ENCODE assay signal across 1 cellular context in the genomic region with DNA sequence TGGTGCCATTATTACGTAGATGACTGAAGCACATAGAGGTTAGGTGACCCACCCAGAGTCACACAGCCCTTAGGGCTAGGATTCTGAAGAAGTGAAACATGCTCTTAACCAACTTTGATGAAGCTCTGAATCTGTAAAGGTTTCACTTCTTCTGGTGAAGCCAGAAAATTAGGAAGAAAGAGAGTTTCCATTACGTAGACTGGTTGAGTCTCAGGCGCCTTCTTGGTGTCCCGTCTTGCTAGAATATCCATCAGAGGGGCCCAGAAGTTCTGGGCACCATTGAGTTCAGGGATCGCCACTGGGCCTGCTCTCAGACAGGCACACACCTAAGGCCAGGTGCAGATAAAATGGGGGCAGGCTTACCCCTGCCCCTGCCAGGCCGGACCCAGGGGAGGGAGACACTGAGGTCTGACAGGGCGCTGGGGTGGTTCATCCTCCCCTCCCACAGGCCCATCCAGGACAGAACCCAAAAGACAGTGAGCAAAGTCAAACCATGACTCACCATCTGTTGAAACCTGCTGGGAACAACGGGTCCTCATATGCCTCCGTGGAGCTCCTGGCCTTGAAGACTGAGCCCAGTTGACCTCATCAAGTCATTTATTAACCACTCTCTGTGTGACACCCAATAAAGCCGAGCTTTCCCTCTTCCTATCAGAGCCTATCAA.
TF ChIP-seq lines count a peak whose summit lies in the region.

No MANE protein-coding gene starts in this region.

TF ChIP-seq in HepG2, 621 proteins besides CTCF, POLR2A, EP300 and RAD21 (continued from another document and continues in another):
- TF ChIP-seq, protein P1, sequence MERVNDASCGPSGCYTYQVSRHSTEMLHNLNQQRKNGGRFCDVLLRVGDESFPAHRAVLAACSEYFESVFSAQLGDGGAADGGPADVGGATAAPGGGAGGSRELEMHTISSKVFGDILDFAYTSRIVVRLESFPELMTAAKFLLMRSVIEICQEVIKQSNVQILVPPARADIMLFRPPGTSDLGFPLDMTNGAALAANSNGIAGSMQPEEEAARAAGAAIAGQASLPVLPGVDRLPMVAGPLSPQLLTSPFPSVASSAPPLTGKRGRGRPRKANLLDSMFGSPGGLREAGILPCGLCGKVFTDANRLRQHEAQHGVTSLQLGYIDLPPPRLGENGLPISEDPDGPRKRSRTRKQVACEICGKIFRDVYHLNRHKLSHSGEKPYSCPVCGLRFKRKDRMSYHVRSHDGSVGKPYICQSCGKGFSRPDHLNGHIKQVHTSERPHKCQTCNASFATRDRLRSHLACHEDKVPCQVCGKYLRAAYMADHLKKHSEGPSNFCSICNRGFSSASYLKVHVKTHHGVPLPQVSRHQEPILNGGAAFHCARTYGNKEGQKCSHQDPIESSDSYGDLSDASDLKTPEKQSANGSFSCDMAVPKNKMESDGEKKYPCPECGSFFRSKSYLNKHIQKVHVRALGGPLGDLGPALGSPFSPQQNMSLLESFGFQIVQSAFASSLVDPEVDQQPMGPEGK (CRISPR knock-in tag; IDR thresholded peaks at IDR 0.05), result peak; percentile 36; the same call in 1 of the 2 replicates
- TF ChIP-seq LCORL (IDR thresholded peaks at IDR 0.05), result no peak
- peak; percentile 89 for TF ChIP-seq LCORL (CRISPR knock-in tag; IDR thresholded peaks at IDR 0.05)
- TF ChIP-seq ZNF670 (CRISPR knock-in tag; IDR thresholded peaks at IDR 0.05; ENCODE audit: borderline replicate concordance), result no peak
- TF ChIP-seq FOSL1 (CRISPR knock-in tag; IDR thresholded peaks at IDR 0.05; ENCODE audit: borderline replicate concordance), result peak; percentile 90
- TF ChIP-seq, protein P2, sequence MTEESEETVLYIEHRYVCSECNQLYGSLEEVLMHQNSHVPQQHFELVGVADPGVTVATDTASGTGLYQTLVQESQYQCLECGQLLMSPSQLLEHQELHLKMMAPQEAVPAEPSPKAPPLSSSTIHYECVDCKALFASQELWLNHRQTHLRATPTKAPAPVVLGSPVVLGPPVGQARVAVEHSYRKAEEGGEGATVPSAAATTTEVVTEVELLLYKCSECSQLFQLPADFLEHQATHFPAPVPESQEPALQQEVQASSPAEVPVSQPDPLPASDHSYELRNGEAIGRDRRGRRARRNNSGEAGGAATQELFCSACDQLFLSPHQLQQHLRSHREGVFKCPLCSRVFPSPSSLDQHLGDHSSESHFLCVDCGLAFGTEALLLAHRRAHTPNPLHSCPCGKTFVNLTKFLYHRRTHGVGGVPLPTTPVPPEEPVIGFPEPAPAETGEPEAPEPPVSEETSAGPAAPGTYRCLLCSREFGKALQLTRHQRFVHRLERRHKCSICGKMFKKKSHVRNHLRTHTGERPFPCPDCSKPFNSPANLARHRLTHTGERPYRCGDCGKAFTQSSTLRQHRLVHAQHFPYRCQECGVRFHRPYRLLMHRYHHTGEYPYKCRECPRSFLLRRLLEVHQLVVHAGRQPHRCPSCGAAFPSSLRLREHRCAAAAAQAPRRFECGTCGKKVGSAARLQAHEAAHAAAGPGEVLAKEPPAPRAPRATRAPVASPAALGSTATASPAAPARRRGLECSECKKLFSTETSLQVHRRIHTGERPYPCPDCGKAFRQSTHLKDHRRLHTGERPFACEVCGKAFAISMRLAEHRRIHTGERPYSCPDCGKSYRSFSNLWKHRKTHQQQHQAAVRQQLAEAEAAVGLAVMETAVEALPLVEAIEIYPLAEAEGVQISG (CRISPR knock-in tag; IDR thresholded peaks at IDR 0.05), result 0 out of 2 replicates have a peak, but pooled peaks have one; percentile 20
- TF ChIP-seq, protein P3, sequence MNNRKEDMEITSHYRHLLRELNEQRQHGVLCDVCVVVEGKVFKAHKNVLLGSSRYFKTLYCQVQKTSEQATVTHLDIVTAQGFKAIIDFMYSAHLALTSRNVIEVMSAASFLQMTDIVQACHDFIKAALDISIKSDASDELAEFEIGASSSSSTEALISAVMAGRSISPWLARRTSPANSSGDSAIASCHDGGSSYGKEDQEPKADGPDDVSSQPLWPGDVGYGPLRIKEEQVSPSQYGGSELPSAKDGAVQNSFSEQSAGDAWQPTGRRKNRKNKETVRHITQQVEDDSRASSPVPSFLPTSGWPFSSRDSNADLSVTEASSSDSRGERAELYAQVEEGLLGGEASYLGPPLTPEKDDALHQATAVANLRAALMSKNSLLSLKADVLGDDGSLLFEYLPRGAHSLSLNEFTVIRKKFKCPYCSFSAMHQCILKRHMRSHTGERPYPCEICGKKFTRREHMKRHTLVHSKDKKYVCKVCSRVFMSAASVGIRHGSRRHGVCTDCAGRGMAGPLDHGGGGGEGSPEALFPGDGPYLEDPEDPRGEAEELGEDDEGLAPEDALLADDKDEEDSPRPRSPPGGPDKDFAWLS (CRISPR knock-in tag; IDR thresholded peaks at IDR 0.05; ENCODE audit: borderline replicate concordance), result no peak
- TF ChIP-seq CREB1 (IDR thresholded peaks at IDR 0.05), result peak; percentile 37; the same call in 1 of the 2 replicates
- no peak for TF ChIP-seq CREB1 (CRISPR knock-in tag; IDR thresholded peaks at IDR 0.05)
- TF ChIP-seq XRCC5 (optimal IDR thresholded peaks at IDR 0.05; ENCODE audit: low read length), result peak; percentile 29
- TF ChIP-seq, protein P4, sequence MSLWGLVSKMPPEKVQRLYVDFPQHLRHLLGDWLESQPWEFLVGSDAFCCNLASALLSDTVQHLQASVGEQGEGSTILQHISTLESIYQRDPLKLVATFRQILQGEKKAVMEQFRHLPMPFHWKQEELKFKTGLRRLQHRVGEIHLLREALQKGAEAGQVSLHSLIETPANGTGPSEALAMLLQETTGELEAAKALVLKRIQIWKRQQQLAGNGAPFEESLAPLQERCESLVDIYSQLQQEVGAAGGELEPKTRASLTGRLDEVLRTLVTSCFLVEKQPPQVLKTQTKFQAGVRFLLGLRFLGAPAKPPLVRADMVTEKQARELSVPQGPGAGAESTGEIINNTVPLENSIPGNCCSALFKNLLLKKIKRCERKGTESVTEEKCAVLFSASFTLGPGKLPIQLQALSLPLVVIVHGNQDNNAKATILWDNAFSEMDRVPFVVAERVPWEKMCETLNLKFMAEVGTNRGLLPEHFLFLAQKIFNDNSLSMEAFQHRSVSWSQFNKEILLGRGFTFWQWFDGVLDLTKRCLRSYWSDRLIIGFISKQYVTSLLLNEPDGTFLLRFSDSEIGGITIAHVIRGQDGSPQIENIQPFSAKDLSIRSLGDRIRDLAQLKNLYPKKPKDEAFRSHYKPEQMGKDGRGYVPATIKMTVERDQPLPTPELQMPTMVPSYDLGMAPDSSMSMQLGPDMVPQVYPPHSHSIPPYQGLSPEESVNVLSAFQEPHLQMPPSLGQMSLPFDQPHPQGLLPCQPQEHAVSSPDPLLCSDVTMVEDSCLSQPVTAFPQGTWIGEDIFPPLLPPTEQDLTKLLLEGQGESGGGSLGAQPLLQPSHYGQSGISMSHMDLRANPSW (CRISPR knock-in tag; IDR thresholded peaks at IDR 0.05; ENCODE audit: borderline replicate concordance), result no peak
- peak; percentile 60 for TF ChIP-seq SAP130 (CRISPR knock-in tag; IDR thresholded peaks at IDR 0.05; ENCODE audit: low read depth)
- TF ChIP-seq GATAD2A (CRISPR knock-in tag; IDR thresholded peaks at IDR 0.05), result peak; percentile 70
- peak; percentile 47 for TF ChIP-seq NR2F6 (IDR thresholded peaks at IDR 0.05)
- peak; percentile 47; the same call in 1 of the 2 replicates for TF ChIP-seq NR2F6 (CRISPR knock-in tag; IDR thresholded peaks at IDR 0.05)
- 0 out of 2 replicates have a peak, but pooled peaks have one; percentile 26 for TF ChIP-seq THAP11 (CRISPR knock-in tag; IDR thresholded peaks at IDR 0.05)
- TF ChIP-seq HNF4A (CRISPR knock-in tag; IDR thresholded peaks at IDR 0.05), result peak; percentile 58
- peak; percentile 16; the same call in 1 of the 2 replicates for TF ChIP-seq HDAC2 (CRISPR knock-in tag; IDR thresholded peaks at IDR 0.05)
- TF ChIP-seq, protein P5, sequence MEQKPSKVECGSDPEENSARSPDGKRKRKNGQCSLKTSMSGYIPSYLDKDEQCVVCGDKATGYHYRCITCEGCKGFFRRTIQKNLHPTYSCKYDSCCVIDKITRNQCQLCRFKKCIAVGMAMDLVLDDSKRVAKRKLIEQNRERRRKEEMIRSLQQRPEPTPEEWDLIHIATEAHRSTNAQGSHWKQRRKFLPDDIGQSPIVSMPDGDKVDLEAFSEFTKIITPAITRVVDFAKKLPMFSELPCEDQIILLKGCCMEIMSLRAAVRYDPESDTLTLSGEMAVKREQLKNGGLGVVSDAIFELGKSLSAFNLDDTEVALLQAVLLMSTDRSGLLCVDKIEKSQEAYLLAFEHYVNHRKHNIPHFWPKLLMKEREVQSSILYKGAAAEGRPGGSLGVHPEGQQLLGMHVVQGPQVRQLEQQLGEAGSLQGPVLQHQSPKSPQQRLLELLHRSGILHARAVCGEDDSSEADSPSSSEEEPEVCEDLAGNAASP (CRISPR knock-in tag; IDR thresholded peaks at IDR 0.05; ENCODE audit: borderline replicate concordance), result peak; percentile 84; the same call in 1 of the 2 replicates
- TF ChIP-seq RXRB (CRISPR knock-in tag; IDR thresholded peaks at IDR 0.05; ENCODE audit: borderline replicate concordance), result peak; percentile 62; the same call in 1 of the 2 replicates
- no peak for TF ChIP-seq TBL1XR1 (IDR thresholded peaks at IDR 0.05; ENCODE audit: borderline replicate concordance, low read length, partially characterized antibody)
- TF ChIP-seq ZNF644 (CRISPR knock-in tag; IDR thresholded peaks at IDR 0.05; ENCODE audit: low read depth), result peak; percentile 88
- no peak for TF ChIP-seq HNRNPL (IDR thresholded peaks at IDR 0.05; ENCODE audit: low read depth, low read length)
- TF ChIP-seq, protein P6, sequence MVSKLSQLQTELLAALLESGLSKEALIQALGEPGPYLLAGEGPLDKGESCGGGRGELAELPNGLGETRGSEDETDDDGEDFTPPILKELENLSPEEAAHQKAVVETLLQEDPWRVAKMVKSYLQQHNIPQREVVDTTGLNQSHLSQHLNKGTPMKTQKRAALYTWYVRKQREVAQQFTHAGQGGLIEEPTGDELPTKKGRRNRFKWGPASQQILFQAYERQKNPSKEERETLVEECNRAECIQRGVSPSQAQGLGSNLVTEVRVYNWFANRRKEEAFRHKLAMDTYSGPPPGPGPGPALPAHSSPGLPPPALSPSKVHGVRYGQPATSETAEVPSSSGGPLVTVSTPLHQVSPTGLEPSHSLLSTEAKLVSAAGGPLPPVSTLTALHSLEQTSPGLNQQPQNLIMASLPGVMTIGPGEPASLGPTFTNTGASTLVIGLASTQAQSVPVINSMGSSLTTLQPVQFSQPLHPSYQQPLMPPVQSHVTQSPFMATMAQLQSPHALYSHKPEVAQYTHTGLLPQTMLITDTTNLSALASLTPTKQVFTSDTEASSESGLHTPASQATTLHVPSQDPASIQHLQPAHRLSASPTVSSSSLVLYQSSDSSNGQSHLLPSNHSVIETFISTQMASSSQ (IDR thresholded peaks at IDR 0.05; ENCODE audit: low read depth), result peak; percentile 83
- TF ChIP-seq, protein P6 (CRISPR knock-in tag; IDR thresholded peaks at IDR 0.05; ENCODE audit: borderline replicate concordance), result peak; percentile 91
- TF ChIP-seq, protein P7, sequence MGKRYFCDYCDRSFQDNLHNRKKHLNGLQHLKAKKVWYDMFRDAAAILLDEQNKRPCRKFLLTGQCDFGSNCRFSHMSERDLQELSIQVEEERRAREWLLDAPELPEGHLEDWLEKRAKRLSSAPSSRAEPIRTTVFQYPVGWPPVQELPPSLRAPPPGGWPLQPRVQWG (CRISPR knock-in tag; IDR thresholded peaks at IDR 0.05; ENCODE audit: borderline replicate concordance, low read depth), result no peak
- no peak for TF ChIP-seq GATA4 (IDR thresholded peaks at IDR 0.05; ENCODE audit: borderline replicate concordance, low read depth)
- TF ChIP-seq GABPB1 (CRISPR knock-in tag; IDR thresholded peaks at IDR 0.05), result peak; percentile 29; the same call in 1 of the 2 replicates
- TF ChIP-seq NR2F1 (CRISPR knock-in tag; IDR thresholded peaks at IDR 0.05), result 0 out of 4 replicates have a peak, but pooled peaks of 1 of the 2 experiments have one; percentile 36
- TF ChIP-seq, protein P8, sequence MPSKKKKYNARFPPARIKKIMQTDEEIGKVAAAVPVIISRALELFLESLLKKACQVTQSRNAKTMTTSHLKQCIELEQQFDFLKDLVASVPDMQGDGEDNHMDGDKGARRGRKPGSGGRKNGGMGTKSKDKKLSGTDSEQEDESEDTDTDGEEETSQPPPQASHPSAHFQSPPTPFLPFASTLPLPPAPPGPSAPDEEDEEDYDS (CRISPR knock-in tag; IDR thresholded peaks at IDR 0.05), result 0 out of 2 replicates have a peak, but pooled peaks have one; percentile 15
- TF ChIP-seq MIER2 (CRISPR knock-in tag; IDR thresholded peaks at IDR 0.05), result peak; percentile 39; the same call in 1 of the 2 replicates
- TF ChIP-seq, protein P9, sequence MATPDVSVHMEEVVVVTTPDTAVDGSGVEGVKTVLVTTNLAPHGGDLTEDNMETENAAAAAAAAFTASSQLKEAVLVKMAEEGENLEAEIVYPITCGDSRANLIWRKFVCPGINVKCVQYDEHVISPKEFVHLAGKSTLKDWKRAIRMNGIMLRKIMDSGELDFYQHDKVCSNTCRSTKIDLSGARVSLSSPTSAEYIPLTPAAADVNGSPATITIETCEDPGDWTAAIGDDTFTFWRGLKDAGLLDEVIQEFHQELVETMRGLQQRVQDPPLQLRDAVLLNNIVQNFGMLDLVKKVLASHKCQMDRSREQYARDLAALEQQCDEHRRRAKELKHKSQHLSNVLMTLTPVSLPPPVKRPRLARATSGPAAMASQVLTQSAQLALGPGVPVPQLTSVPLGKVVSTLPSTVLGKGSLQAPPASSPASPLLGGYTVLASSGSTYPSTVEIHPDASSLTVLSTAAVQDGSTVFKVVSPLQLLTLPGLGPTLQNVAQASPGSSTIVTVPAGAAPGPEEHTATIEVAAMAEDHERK (CRISPR knock-in tag; IDR thresholded peaks at IDR 0.05; ENCODE audit: low read depth), result no peak
- TF ChIP-seq ELF3 (CRISPR knock-in tag; IDR thresholded peaks at IDR 0.05), result 0 out of 2 replicates have a peak, but pooled peaks have one; percentile 38
- TF ChIP-seq JUN (CRISPR knock-in tag; IDR thresholded peaks at IDR 0.05), result 0 out of 2 replicates have a peak, but pooled peaks have one; percentile 78
- TF ChIP-seq, protein P10, sequence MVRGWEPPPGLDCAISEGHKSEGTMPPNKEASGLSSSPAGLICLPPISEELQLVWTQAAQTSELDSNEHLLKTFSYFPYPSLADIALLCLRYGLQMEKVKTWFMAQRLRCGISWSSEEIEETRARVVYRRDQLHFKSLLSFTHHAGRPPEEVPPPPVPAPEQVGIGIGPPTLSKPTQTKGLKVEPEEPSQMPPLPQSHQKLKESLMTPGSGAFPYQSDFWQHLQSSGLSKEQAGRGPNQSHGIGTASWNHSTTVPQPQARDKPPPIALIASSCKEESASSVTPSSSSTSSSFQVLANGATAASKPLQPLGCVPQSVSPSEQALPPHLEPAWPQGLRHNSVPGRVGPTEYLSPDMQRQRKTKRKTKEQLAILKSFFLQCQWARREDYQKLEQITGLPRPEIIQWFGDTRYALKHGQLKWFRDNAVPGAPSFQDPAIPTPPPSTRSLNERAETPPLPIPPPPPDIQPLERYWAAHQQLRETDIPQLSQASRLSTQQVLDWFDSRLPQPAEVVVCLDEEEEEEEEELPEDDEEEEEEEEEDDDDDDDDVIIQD (CRISPR knock-in tag; IDR thresholded peaks at IDR 0.05; ENCODE audit: low read depth), result peak; percentile 64; the same call in 1 of the 2 replicates
- no peak for TF ChIP-seq ZNF781 (CRISPR knock-in tag; IDR thresholded peaks at IDR 0.05; ENCODE audit: borderline replicate concordance, not compliant biosample characterization)
